13 cellular contexts compared by ENCODE assay signal in the genomic region with DNA sequence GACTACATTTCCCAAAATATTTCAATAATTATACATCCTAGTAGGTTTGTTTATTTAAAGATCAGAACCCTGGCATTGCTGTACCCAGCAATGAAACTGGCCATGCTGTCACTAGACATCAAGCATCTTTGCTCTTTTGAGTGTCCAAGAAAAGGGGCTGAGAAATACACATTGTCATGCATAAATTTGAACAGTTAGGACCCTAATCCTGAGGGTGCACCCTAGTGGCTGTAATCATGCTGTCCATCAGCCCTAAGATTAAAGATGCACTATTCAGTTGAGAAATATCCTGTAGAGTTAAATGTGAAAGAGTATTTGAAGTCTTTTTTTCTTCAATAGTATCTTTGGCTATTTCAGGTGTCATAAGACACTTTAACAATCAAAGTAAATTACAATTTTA.
DNase-seq lines count a peak whose midpoint lies in the region; ATAC-seq and TF ChIP-seq lines count a peak whose summit lies in the region.
"Had no signal": no experiment of that assay in that cellular context is flagged by ENCODE, and none has a peak within 500 bp of the region (broad histone marks: within the 10 kb centered on the region; RNA-seq: fewer than 3 reads in every experiment).

No MANE protein-coding gene starts in this region.

- ATAC-seq in activated CD4-positive, alpha-beta T cell treated with anti-CD3 and anti-CD28 coated beads for 36 hours = no peak
- no peak for ATAC-seq in activated naive CD8-positive, alpha-beta T cell treated with anti-CD3 and anti-CD28 coated beads, Interleukin-2, amount 50 U/mL, for 24 hours
- ATAC-seq in naive thymus-derived CD8-positive, alpha-beta T cell = no peak
- no peak for ATAC-seq in GM21619 (IDR thresholded peaks at IDR 0.05; ENCODE audit: unreplicated experiment)
- no peak for ATAC-seq in GM21723 (IDR thresholded peaks at IDR 0.05; ENCODE audit: unreplicated experiment)

- peaks cover 88% of the 10 kb centered on the region for H3K36me3 Mint-ChIP-seq in activated CD4-positive, alpha-beta T cell treated with anti-CD3 and anti-CD28 coated beads for 36 hours (ENCODE audit: low read depth)
- H3K36me3 Mint-ChIP-seq in activated naive CD8-positive, alpha-beta T cell treated with anti-CD3 and anti-CD28 coated beads, Interleukin-2, amount 50 U/mL, for 24 hours (ENCODE audit: low read depth) = peaks cover 93% of the 10 kb centered on the region
- H3K36me3 Mint-ChIP-seq in naive thymus-derived CD8-positive, alpha-beta T cell = peaks cover 28 to 93% (median 71%) of the 10 kb centered on the region in 3 donors

- H4K20me1 ChIP-seq in KMS-11 (ENCODE audit: insufficient read depth) = no peaks in the 10 kb centered on the region

- H2AFZ ChIP-seq in KMS-11 (ENCODE audit: low read depth) = no peak overlapping the region

- TF ChIP-seq CTCF in KMS-11 (conservative IDR thresholded peaks at IDR 0.05; ENCODE audit: low read depth, low read length) = 0 out of 2 replicates have a peak, but pooled peaks have one; percentile 23

- H3K79me2 ChIP-seq in KMS-11 (ENCODE audit: insufficient read depth, low read depth) = no peaks in the 10 kb centered on the region

- intact Hi-C loops in activated CD4-positive, alpha-beta T cell treated with anti-CD3 and anti-CD28 coated beads for 36 hours (cut with DNase I, micrococcal nuclease) = loop anchor here in 1 of 2 experiments (5.0 kb wide), 1 partner anchor 88 kb away; no protein-coding TSS in a partner anchor

- H3K27me3 ChIP-seq in KMS-11 (ENCODE audit: insufficient read depth, low read depth) = no peaks in the 10 kb centered on the region

- no peaks in the 10 kb centered on the region for H3K27me3 Mint-ChIP-seq in activated CD4-positive, alpha-beta T cell treated with anti-CD3 and anti-CD28 coated beads for 36 hours
- no peaks in the 10 kb centered on the region for H3K27me3 Mint-ChIP-seq in activated naive CD8-positive, alpha-beta T cell treated with anti-CD3 and anti-CD28 coated beads, Interleukin-2, amount 50 U/mL, for 24 hours
- no peaks in the 10 kb centered on the region for H3K27me3 Mint-ChIP-seq in naive thymus-derived CD8-positive, alpha-beta T cell

- peaks cover 5% of the 10 kb centered on the region; the same call in 1 of the 2 replicates for H3K36me3 ChIP-seq in KMS-11 (ENCODE audit: insufficient read depth)

- peak overlapping the region; percentile 35 for H3K27ac Mint-ChIP-seq in activated CD4-positive, alpha-beta T cell treated with anti-CD3 and anti-CD28 coated beads for 36 hours
- H3K27ac Mint-ChIP-seq in activated naive CD8-positive, alpha-beta T cell treated with anti-CD3 and anti-CD28 coated beads, Interleukin-2, amount 50 U/mL, for 24 hours = peak overlapping the region; percentile 75
- H3K27ac Mint-ChIP-seq in naive thymus-derived CD8-positive, alpha-beta T cell = peak overlapping the region in 9 of 10 donors; percentile 21 to 100 (median 96)

- no peak overlapping the region for H3K4me2 ChIP-seq in KMS-11

- no peak overlapping the region for H3K9ac ChIP-seq in KMS-11

- H3K4me1 Mint-ChIP-seq in activated CD4-positive, alpha-beta T cell treated with anti-CD3 and anti-CD28 coated beads for 36 hours = peaks cover 77% of the 10 kb centered on the region
- H3K4me1 Mint-ChIP-seq in activated naive CD8-positive, alpha-beta T cell treated with anti-CD3 and anti-CD28 coated beads, Interleukin-2, amount 50 U/mL, for 24 hours = peaks cover 90% of the 10 kb centered on the region
- H3K4me1 Mint-ChIP-seq in naive thymus-derived CD8-positive, alpha-beta T cell = peaks cover 36 to 84% (median 76%) of the 10 kb centered on the region in 4 donors

- H3K4me3 Mint-ChIP-seq in activated CD4-positive, alpha-beta T cell treated with anti-CD3 and anti-CD28 coated beads for 36 hours = no peak overlapping the region
- no peak overlapping the region for H3K4me3 Mint-ChIP-seq in activated naive CD8-positive, alpha-beta T cell treated with anti-CD3 and anti-CD28 coated beads, Interleukin-2, amount 50 U/mL, for 24 hours
- peak overlapping the region in 6 of 10 donors; percentile 0 to 70 (median 26) for H3K4me3 Mint-ChIP-seq in naive thymus-derived CD8-positive, alpha-beta T cell

- POLR2A ChIA-PET in activated CD4-positive, alpha-beta T cell treated with anti-CD3 and anti-CD28 coated beads for 36 hours (lab: Charles Lee) = no interaction called here
- POLR2A ChIA-PET in naive thymus-derived CD8-positive, alpha-beta T cell (lab: Charles Lee) = interaction anchor here (0.6 to 0.9 kb wide), 2 partner anchors 19 to 108 kb away, joined by 3 to 5 read pairs; no protein-coding TSS in a partner anchor

- DNase-seq in activated CD4-positive, alpha-beta T cell treated with anti-CD3 and anti-CD28 coated beads for 36 hours = no peak
- DNase-seq in activated CD4-positive, alpha-beta T cell treated with anti-CD3 and anti-CD28 coated beads for 4 hours = no peak
- DNase-seq in activated naive CD8-positive, alpha-beta T cell treated with anti-CD3 and anti-CD28 coated beads, Interleukin-2, amount 50 U/mL, for 24 hours = no peak
- DNase-seq in naive thymus-derived CD8-positive, alpha-beta T cell = no peak
- no peak for DNase-seq in DMS79 treated with DMSO at 0.1 percent for 48 hours (lab: John Stamatoyannopoulos, UW)
- DNase-seq: Calu3; central memory CD4-positive, alpha-beta T cell; T1000 had no signal

- no peaks in the 10 kb centered on the region for H3K9me3 Mint-ChIP-seq in activated CD4-positive, alpha-beta T cell treated with anti-CD3 and anti-CD28 coated beads for 36 hours (ENCODE audit: low read depth)
- H3K9me3 Mint-ChIP-seq in activated naive CD8-positive, alpha-beta T cell treated with anti-CD3 and anti-CD28 coated beads, Interleukin-2, amount 50 U/mL, for 24 hours = no peaks in the 10 kb centered on the region
- no peaks in the 10 kb centered on the region for H3K9me3 Mint-ChIP-seq in naive thymus-derived CD8-positive, alpha-beta T cell

- peaks cover 15% of the 10 kb centered on the region for H3K4me1 ChIP-seq in KMS-11 (ENCODE audit: low read depth, poor library complexity, severe bottlenecking)

- CTCF ChIA-PET in activated CD4-positive, alpha-beta T cell treated with anti-CD3 and anti-CD28 coated beads for 36 hours (lab: Charles Lee) = interaction anchor here (0.6 to 1.4 kb wide), 2 partner anchors 42 to 146 kb away, joined by 3 read pairs; no protein-coding TSS in a partner anchor

- no peak overlapping the region for H3K4me3 ChIP-seq in KMS-11 (IDR thresholded peaks at IDR 0.05; ENCODE audit: insufficient read depth, low read depth, low read length)
- H3K4me3 ChIP-seq: skin epidermis, thoracic aorta had no signal

- H3K27ac ChIP-seq in KMS-11 = no peak overlapping the region
- H3K27ac ChIP-seq: thoracic aorta had no signal

Comparison
In these comparisons a context has a peak if more than half of its experiments do, and no peak if none do; other contexts are left out.
1. H3K27ac Mint-ChIP-seq: peak in every context shown above with its lines; median percentile 96 in naive thymus-derived CD8-positive, alpha-beta T cell; 75 in activated naive CD8-positive, alpha-beta T cell treated with anti-CD3 and anti-CD28 coated beads, Interleukin-2, amount 50 U/mL, for 24 hours; 35 in activated CD4-positive, alpha-beta T cell treated with anti-CD3 and anti-CD28 coated beads for 36 hours.
2. H3K4me3 Mint-ChIP-seq: peak in naive thymus-derived CD8-positive, alpha-beta T cell (6 of 10); none in activated CD4-positive, alpha-beta T cell treated with anti-CD3 and anti-CD28 coated beads for 36 hours (single experiment) and activated naive CD8-positive, alpha-beta T cell treated with anti-CD3 and anti-CD28 coated beads, Interleukin-2, amount 50 U/mL, for 24 hours (single experiment).